In genomic region chr3:11060500-11061251, GRCh38 we compare ENCODE assay signal across 8 cellular contexts.
DNase-seq lines count a peak whose midpoint lies in the region; ATAC-seq and TF ChIP-seq lines count a peak whose summit lies in the region.

No MANE protein-coding gene starts in this region.

- TF ChIP-seq CTCF in lung (IDR thresholded peaks at IDR 0.05; ENCODE audit: control extremely low read depth, extremely low read depth): peak; percentile 63

- WGBS in lung, 2 donors: 17 to 21% methylated on average over 35 of the region's 35 CpGs

- DNase-seq in activated gamma-delta T cell treated with Interleukin-2 at 50 U/mL for 16 hours (peak; percentile 14), activated gamma-delta T cell (lab: John Stamatoyannopoulos, UW) (no peak), NCI-H2029 treated with DMSO at 0.1 percent for 48 hours (lab: John Stamatoyannopoulos, UW) (peak; percentile 68), ecto neural progenitor cell (ENCODE audit: low spot score) (peak; percentile 89), lung (ENCODE audit: low spot score) (peak; percentile 54)
- peak; percentile 73 for DNase-seq in activated CD4-positive, alpha-beta T cell treated with anti-CD3 and anti-CD28 coated beads for 48 hours
- peak; percentile 24 to 49 (median 32) for DNase-seq in stimulated activated CD4-positive, alpha-beta T cell treated with anti-CD3 and anti-CD28 coated beads, TNF-alpha, amount 100 ng/mL, for 48 hours (ENCODE audit: low read depth in 3 of 3)

- H3K27me3 ChIP-seq in lung (ENCODE audit: control insufficient read depth, insufficient read depth): no peaks in the 10 kb centered on the region

- peak; percentile 81 for ATAC-seq in lung (ENCODE audit: insufficient read depth, low FRiP score)
- ATAC-seq in GM21360 (IDR thresholded peaks at IDR 0.05; ENCODE audit: unreplicated experiment): no peak

- no peaks in the 10 kb centered on the region for H3K36me3 ChIP-seq in lung (ENCODE audit: control insufficient read depth in 2 of 2, insufficient read depth in 2 of 2, low read length in 2 of 2)

- H3K27ac ChIP-seq in lung (ENCODE audit: low read depth in 1 of 2, low read length in 1 of 2): peak overlapping the region in 1 of 2 donors; percentile 6

- H3K4me1 ChIP-seq in lung (ENCODE audit: control insufficient read depth in 2 of 2, insufficient read depth in 2 of 2, low read length in 2 of 2): peaks cover 0 to 2% of the 10 kb centered on the region in 2 donors

- peaks cover 0 to 6% of the 10 kb centered on the region in 2 donors for H3K9me3 ChIP-seq in lung (ENCODE audit: control insufficient read depth in 2 of 2, insufficient read depth in 1 of 2, low read length in 1 of 2)

- H3K4me3 ChIP-seq in lung: no peak overlapping the region
